Comparison of ENCODE assay signal across 30 cellular contexts in genomic region chr1:2184934-2185333, GRCh38.
"Had no signal": no experiment of that assay in that cellular context is flagged by ENCODE, and none has a peak within 500 bp of the region (broad histone marks: within the 10 kb centered on the region; RNA-seq: fewer than 3 reads in every experiment).

No MANE protein-coding gene starts in this region.

- H3K9me3 Mint-ChIP-seq: activated CD4-positive, alpha-beta memory T cell treated with anti-CD3 and anti-CD28 coated beads for 36 hours; activated CD4-positive, alpha-beta T cell treated with anti-CD3 and anti-CD28 coated beads, Interleukin-2, amount 10 ng/mL, durations not matched to agents 24 days and 14 days; activated naive CD4-positive, alpha-beta T cell treated with anti-CD3 and anti-CD28 coated beads, Interleukin-2, amount 10 ng/mL, durations not matched to agents 7 days and 5 days; activated naive CD4-positive, alpha-beta T cell treated with anti-CD3 and anti-CD28 coated beads, Interleukin-2, amount 50 U/mL, for 72 hours; activated naive CD8-positive, alpha-beta T cell treated with anti-CD3 and anti-CD28 coated beads, Interleukin-2, amount 10 ng/mL, durations not matched to agents 7 days and 5 days; activated T-helper 1 cell treated with anti-CD3 and anti-CD28 coated beads, Interleukin-12 subunit alpha, Interleukin-12 subunit beta, Interleukin-2, Interleukin-4 antibody, amounts not matched to agents 30 ng/mL and 10 ng/mL and 1 ng/mL, durations not matched to agents 14 hours and 24 hours and 36 hours; brain; central memory CD8-positive, alpha-beta T cell; dendritic cell treated with granulocyte-macrophage colony-stimulating factor and Interleukin-4, amounts not matched to agents 40 ng/mL and 50 ng/mL, for 4 days had no signal

- H3K4me3 Mint-ChIP-seq: activated CD4-positive, alpha-beta memory T cell treated with anti-CD3 and anti-CD28 coated beads for 36 hours; activated CD4-positive, alpha-beta T cell treated with anti-CD3 and anti-CD28 coated beads for 36 hours; activated CD4-positive, alpha-beta T cell treated with anti-CD3 and anti-CD28 coated beads, Interleukin-2, amount 10 ng/mL, durations not matched to agents 24 days and 14 days; activated CD8-positive, alpha-beta memory T cell treated with anti-CD3 and anti-CD28 coated beads, Interleukin-2, amount 10 ng/mL, durations not matched to agents 7 days and 5 days; activated CD8-positive, alpha-beta T cell treated with anti-CD3 and anti-CD28 coated beads, Interleukin-2, amount 10 ng/mL, durations not matched to agents 7 days and 5 days; activated naive CD4-positive, alpha-beta T cell treated with anti-CD3 and anti-CD28 coated beads, Interleukin-2, amount 10 ng/mL, durations not matched to agents 7 days and 5 days; activated naive CD8-positive, alpha-beta T cell treated with anti-CD3 and anti-CD28 coated beads, Interleukin-2, amount 10 ng/mL, durations not matched to agents 7 days and 5 days; activated T-helper 1 cell treated with anti-CD3 and anti-CD28 coated beads, Interleukin-12 subunit alpha, Interleukin-12 subunit beta, Interleukin-2, Interleukin-4 antibody, amounts not matched to agents 30 ng/mL and 10 ng/mL and 1 ng/mL, durations not matched to agents 14 hours and 24 hours and 36 hours; brain; central memory CD8-positive, alpha-beta T cell; dendritic cell treated with granulocyte-macrophage colony-stimulating factor and Interleukin-4, amounts not matched to agents 40 ng/mL and 50 ng/mL, for 4 days had no signal

- DNase-seq: activated CD4-positive, alpha-beta memory T cell treated with anti-CD3 and anti-CD28 coated beads for 36 hours; activated CD4-positive, alpha-beta T cell treated with anti-CD3 and anti-CD28 coated beads for 36 hours; activated CD4-positive, alpha-beta T cell treated with anti-CD3 and anti-CD28 coated beads, Interleukin-2, amount 10 ng/mL, durations not matched to agents 24 days and 14 days; activated CD4-positive, CD25-positive, alpha-beta regulatory T cell; activated CD4-positive, CD25-positive, alpha-beta regulatory T cell treated with anti-CD3 and anti-CD28 coated beads, Interleukin-2, amount 50 U/mL, for 72 hours; activated CD8-positive, alpha-beta memory T cell treated with anti-CD3 and anti-CD28 coated beads, Interleukin-2, amount 10 ng/mL, durations not matched to agents 7 days and 5 days; activated CD8-positive, alpha-beta memory T cell treated with anti-CD3 and anti-CD28 coated beads, Interleukin-2, amount 50 U/mL, for 4 hours; activated CD8-positive, alpha-beta T cell treated with anti-CD3 and anti-CD28 coated beads, Interleukin-2, amount 10 ng/mL, durations not matched to agents 7 days and 5 days; activated gamma-delta T cell; activated naive CD4-positive, alpha-beta T cell; activated naive CD4-positive, alpha-beta T cell treated with anti-CD3 and anti-CD28 coated beads, Interleukin-2, amount 10 ng/mL, durations not matched to agents 7 days and 5 days; activated naive CD8-positive, alpha-beta T cell treated with anti-CD3 and anti-CD28 coated beads, Interleukin-2, amount 10 ng/mL, durations not matched to agents 7 days and 5 days; activated T-cell treated with anti-CD3 and anti-CD28 coated beads, Interleukin-2, amount 50 U/mL, for 1 hour; activated T-cell treated with anti-CD3 and anti-CD28 coated beads, Interleukin-2, amount 50 U/mL, for 48 hours; dorsolateral prefrontal cortex; effector memory CD4-positive, alpha-beta T cell; erythroblast; foreskin keratinocyte; gastrocnemius medialis; glutamatergic neuron; T-helper 2 cell had no signal

- H3K4me3 ChIP-seq: ascending aorta, coronary artery, dorsolateral prefrontal cortex, esophagus muscularis mucosa, gastrocnemius medialis had no signal

- H3K27me3 ChIP-seq: ascending aorta, dorsolateral prefrontal cortex, esophagus muscularis mucosa, foreskin keratinocyte, gastrocnemius medialis had no signal

- H3K36me3 Mint-ChIP-seq: activated CD8-positive, alpha-beta memory T cell treated with anti-CD3 and anti-CD28 coated beads, Interleukin-2, amount 10 ng/mL, durations not matched to agents 7 days and 5 days; activated naive CD4-positive, alpha-beta T cell treated with anti-CD3 and anti-CD28 coated beads, Interleukin-2, amount 50 U/mL, for 72 hours; activated naive CD8-positive, alpha-beta T cell treated with anti-CD3 and anti-CD28 coated beads, Interleukin-2, amount 10 ng/mL, durations not matched to agents 7 days and 5 days had no signal

- H3K27ac ChIP-seq: ascending aorta, coronary artery, esophagus muscularis mucosa, foreskin keratinocyte, gastrocnemius medialis had no signal

- H3K4me1 Mint-ChIP-seq: activated CD4-positive, alpha-beta T cell treated with anti-CD3 and anti-CD28 coated beads for 36 hours; activated CD4-positive, alpha-beta T cell treated with anti-CD3 and anti-CD28 coated beads, Interleukin-2, amount 10 ng/mL, durations not matched to agents 24 days and 14 days; central memory CD8-positive, alpha-beta T cell had no signal

- H3K27me3 Mint-ChIP-seq: activated CD4-positive, alpha-beta memory T cell treated with anti-CD3 and anti-CD28 coated beads for 36 hours; activated CD4-positive, alpha-beta T cell treated with anti-CD3 and anti-CD28 coated beads for 36 hours; activated CD4-positive, alpha-beta T cell treated with anti-CD3 and anti-CD28 coated beads, Interleukin-2, amount 10 ng/mL, durations not matched to agents 24 days and 14 days; activated CD8-positive, alpha-beta memory T cell treated with anti-CD3 and anti-CD28 coated beads, Interleukin-2, amount 10 ng/mL, durations not matched to agents 7 days and 5 days; activated naive CD4-positive, alpha-beta T cell treated with anti-CD3 and anti-CD28 coated beads, Interleukin-2, amount 10 ng/mL, durations not matched to agents 7 days and 5 days; activated naive CD8-positive, alpha-beta T cell treated with anti-CD3 and anti-CD28 coated beads, Interleukin-2, amount 10 ng/mL, durations not matched to agents 7 days and 5 days; brain; central memory CD8-positive, alpha-beta T cell; dendritic cell treated with granulocyte-macrophage colony-stimulating factor and Interleukin-4, amounts not matched to agents 40 ng/mL and 50 ng/mL, for 4 days had no signal

- FAIRE-seq: bronchial epithelial cell had no signal

- ATAC-seq: activated CD4-positive, alpha-beta T cell treated with anti-CD3 and anti-CD28 coated beads for 36 hours; activated CD8-positive, alpha-beta memory T cell treated with anti-CD3 and anti-CD28 coated beads, Interleukin-2, amount 10 ng/mL, durations not matched to agents 7 days and 5 days; activated CD8-positive, alpha-beta T cell treated with anti-CD3 and anti-CD28 coated beads, Interleukin-2, amount 10 ng/mL, durations not matched to agents 7 days and 5 days; activated naive CD4-positive, alpha-beta T cell treated with anti-CD3 and anti-CD28 coated beads, Interleukin-2, amount 50 U/mL, for 72 hours; foreskin keratinocyte; gastrocnemius medialis had no signal

- H3K9me3 ChIP-seq: ascending aorta, esophagus muscularis mucosa, gastrocnemius medialis had no signal

- H3K4me1 ChIP-seq: foreskin keratinocyte, gastrocnemius medialis had no signal

- H3K27ac Mint-ChIP-seq: activated CD4-positive, alpha-beta memory T cell treated with anti-CD3 and anti-CD28 coated beads for 36 hours; activated CD4-positive, alpha-beta T cell treated with anti-CD3 and anti-CD28 coated beads, Interleukin-2, amount 10 ng/mL, durations not matched to agents 24 days and 14 days; activated CD8-positive, alpha-beta memory T cell treated with anti-CD3 and anti-CD28 coated beads, Interleukin-2, amount 10 ng/mL, durations not matched to agents 7 days and 5 days; activated CD8-positive, alpha-beta T cell treated with anti-CD3 and anti-CD28 coated beads, Interleukin-2, amount 10 ng/mL, durations not matched to agents 7 days and 5 days; activated naive CD4-positive, alpha-beta T cell treated with anti-CD3 and anti-CD28 coated beads, Interleukin-2, amount 10 ng/mL, durations not matched to agents 7 days and 5 days; activated naive CD4-positive, alpha-beta T cell treated with anti-CD3 and anti-CD28 coated beads, Interleukin-2, amount 50 U/mL, for 72 hours; activated naive CD8-positive, alpha-beta T cell treated with anti-CD3 and anti-CD28 coated beads, Interleukin-2, amount 10 ng/mL, durations not matched to agents 7 days and 5 days; activated T-helper 1 cell treated with anti-CD3 and anti-CD28 coated beads, Interleukin-12 subunit alpha, Interleukin-12 subunit beta, Interleukin-2, Interleukin-4 antibody, amounts not matched to agents 30 ng/mL and 10 ng/mL and 1 ng/mL, durations not matched to agents 14 hours and 24 hours and 36 hours; dendritic cell treated with granulocyte-macrophage colony-stimulating factor and Interleukin-4, amounts not matched to agents 40 ng/mL and 50 ng/mL, for 4 days had no signal
